In the genomic region with DNA sequence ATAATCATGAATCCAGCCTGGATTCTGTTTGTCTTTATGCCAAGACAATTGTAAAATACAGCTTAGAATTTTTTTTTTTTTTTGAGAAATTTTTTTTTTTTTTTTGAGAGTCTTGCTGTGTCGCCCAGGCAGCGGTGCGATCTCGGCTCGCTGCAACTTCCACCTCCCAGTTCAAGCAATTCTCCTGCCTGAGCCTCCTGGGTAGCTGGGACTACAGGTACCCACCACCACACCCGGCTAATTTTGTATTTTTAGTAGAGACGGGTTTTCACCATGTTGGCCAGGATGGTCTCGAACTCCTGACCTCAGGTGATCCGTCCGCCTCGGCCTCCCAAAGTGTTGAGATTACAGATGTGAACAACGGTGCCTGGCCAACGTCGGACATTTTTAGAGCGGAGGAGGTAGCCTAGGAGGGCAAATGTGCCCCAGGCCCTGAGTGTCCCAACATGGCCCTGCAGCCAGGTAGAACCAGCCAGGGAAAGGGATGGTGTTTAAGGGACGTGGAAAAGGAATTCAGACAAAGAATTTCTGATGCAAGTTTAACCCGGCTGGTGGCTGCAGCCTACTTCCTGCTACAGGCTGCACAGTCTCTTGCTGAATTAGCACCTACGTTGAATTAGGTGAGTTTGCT, we compare ENCODE assay signal across 24 cellular contexts.
DNase-seq lines count a peak whose midpoint lies in the region; ATAC-seq, FAIRE-seq and TF ChIP-seq lines count a peak whose summit lies in the region.
"Had no signal": no experiment of that assay in that cellular context is flagged by ENCODE, and none has a peak within 500 bp of the region (broad histone marks: within the 10 kb centered on the region; RNA-seq: fewer than 3 reads in every experiment).

No MANE protein-coding gene starts in this region.

- H4K12ac ChIP-seq in trophoblast cell (ENCODE audit: low read depth, low read length) = no peak overlapping the region

- no peak overlapping the region for H3K4me3 Mint-ChIP-seq in chondrocyte (ENCODE audit: unreplicated experiment)

- H2AFZ ChIP-seq in trophoblast cell (ENCODE audit: insufficient read depth, low read length, poor library complexity) = peak overlapping the region; percentile 32
- H2AFZ ChIP-seq: hepatocyte had no signal

- peaks cover 0 to 59% (median 36%) of the 10 kb centered on the region in 11 experiments; a peak in 14 of 22 replicates for H4K20me1 ChIP-seq in BLaER1 treated with 17β-estradiol and CSF1 and Interleukin-3, amounts not matched to agents 10 nM and 100 nM

- H3K36me3 Mint-ChIP-seq in chondrocyte (ENCODE audit: low read depth) = no peaks in the 10 kb centered on the region

- peaks cover under 1% of the 10 kb centered on the region for H3K79me2 ChIP-seq in trophoblast cell (ENCODE audit: control insufficient read depth, insufficient read depth, low read length, poor library complexity)
- H3K79me2 ChIP-seq: hepatocyte had no signal

- DNase-seq in GM12892 (ENCODE audit: insufficient read length) = no peak
- peak; percentile 32 for DNase-seq in chondrocyte (ENCODE audit: low spot score)
- peak; percentile 96 to 97 for DNase-seq in trophoblast cell
- no peak for DNase-seq in NCI-H1105 (lab: John Stamatoyannopoulos, UW)
- no peak for DNase-seq in SHP77 (lab: John Stamatoyannopoulos, UW)
- DNase-seq: activated CD4-positive, alpha-beta T cell treated with anti-CD3 and anti-CD28 coated beads, Interleukin-2, amount 50 U/mL, for 4 hours; activated gamma-delta T cell; caudate nucleus; foreskin fibroblast; IMR-90; MM.1S; NCI-H2029; NCI-H446; ovary; SK-N-SH; stimulated activated naive CD8-positive, alpha-beta T cell treated with anti-CD3 and anti-CD28 coated beads, Interleukin-15, Interleukin-2, amounts not matched to agents 100 U/mL and 50 U/mL, for 24 hours; transverse colon had no signal

- H3K9ac ChIP-seq in BLaER1 treated with 17β-estradiol and CSF1 and Interleukin-3, amounts not matched to agents 10 nM and 100 nM = peak overlapping the region in 7 of 11 experiments; percentile 17 to 69 (median 57); a peak in 10 of 22 replicates
- H3K9ac ChIP-seq in trophoblast cell (ENCODE audit: low read length) = no peak overlapping the region
- H3K9ac ChIP-seq: SK-N-SH had no signal

- 0 out of 20 replicates have a peak overlapping the region, but pooled peaks of 1 of the 10 experiments have one; percentile 27 for H3K4me3 ChIP-seq in BLaER1 treated with 17β-estradiol and CSF1 and Interleukin-3, amounts not matched to agents 10 nM and 100 nM
- no peak overlapping the region for H3K4me3 ChIP-seq in trophoblast cell (ENCODE audit: low read depth, low read length)
- H3K4me3 ChIP-seq: hepatocyte, ovary, transverse colon had no signal

- H4K91ac ChIP-seq in trophoblast cell (ENCODE audit: low read depth, low read length) = peak overlapping the region; percentile 36

- peak overlapping the region; percentile 73 to 100 (median 95) for H3K4me2 ChIP-seq in BLaER1 treated with 17β-estradiol and CSF1 and Interleukin-3, amounts not matched to agents 10 nM and 100 nM
- no peak overlapping the region for H3K4me2 ChIP-seq in trophoblast cell (ENCODE audit: low read length)
- H3K4me2 ChIP-seq: hepatocyte, SK-N-SH had no signal

- H2BK5ac ChIP-seq in trophoblast cell (ENCODE audit: low read depth, low read length, poor library complexity) = no peak overlapping the region

- no peak overlapping the region for H3K4ac ChIP-seq in trophoblast cell (ENCODE audit: low read depth, low read length)

- H3K36me3 ChIP-seq in BLaER1 treated with 17β-estradiol and CSF1 and Interleukin-3, amounts not matched to agents 10 nM and 100 nM = peaks cover 0 to 13% (median 0%) of the 10 kb centered on the region in 11 experiments; a peak in 8 of 22 replicates
- no peaks in the 10 kb centered on the region for H3K36me3 ChIP-seq in trophoblast cell (ENCODE audit: control insufficient read depth in 1 of 2, insufficient read depth in 2 of 2, low read length in 2 of 2)
- H3K36me3 ChIP-seq: ovary, transverse colon had no signal

- H2BK12ac ChIP-seq in trophoblast cell (ENCODE audit: low read length) = no peak overlapping the region

- no peaks in the 10 kb centered on the region for H3K27me3 Mint-ChIP-seq in chondrocyte (ENCODE audit: low read depth)

- peak overlapping the region; percentile 84 for H3K27ac Mint-ChIP-seq in chondrocyte (ENCODE audit: unreplicated experiment)

- peaks cover 9 to 12% (median 10%) of the 10 kb centered on the region in 11 experiments; a peak in 21 of 22 replicates for H3K9me3 ChIP-seq in BLaER1 treated with 17β-estradiol and CSF1 and Interleukin-3, amounts not matched to agents 10 nM and 100 nM (replicated peaks in 1 of 11)
- H3K9me3 ChIP-seq in trophoblast cell (ENCODE audit: insufficient read depth, low read depth, low read length) = peaks cover 4% of the 10 kb centered on the region
- H3K9me3 ChIP-seq: ovary, SK-N-SH, transverse colon had no signal

- H3K23ac ChIP-seq in trophoblast cell (ENCODE audit: low read length) = no peak overlapping the region

- no peak for TF ChIP-seq POLR2A in GM12892 (IDR thresholded peaks at IDR 0.05; ENCODE audit: low read depth, low read length)

- H3K9me3 Mint-ChIP-seq in chondrocyte (ENCODE audit: low read depth) = no peaks in the 10 kb centered on the region

- H2AK5ac ChIP-seq in trophoblast cell (ENCODE audit: low read length) = no peak overlapping the region

- no CpG with 5 or more reads among the region's 18 CpGs for WGBS in trophoblast cell (ENCODE audit: extremely low coverage, insufficient coverage, insufficient read length)

- peaks cover 15% of the 10 kb centered on the region for H3K79me1 ChIP-seq in trophoblast cell (ENCODE audit: low read length)

- no peak overlapping the region for H3K14ac ChIP-seq in trophoblast cell (ENCODE audit: low read length)

- peak; percentile 42 for FAIRE-seq in GM12892 (lab: Jason Lieb, UNC)
- FAIRE-seq: RCC 7860 had no signal

- H3K27ac ChIP-seq in BLaER1 treated with 17β-estradiol and CSF1 and Interleukin-3, amounts not matched to agents 10 nM and 100 nM = peak overlapping the region in 4 of 11 experiments; percentile 89 to 93 (median 90); a peak in 8 of 22 replicates
- H3K27ac ChIP-seq in trophoblast cell (ENCODE audit: low read depth, low read length) = peak overlapping the region; percentile 64
- H3K27ac ChIP-seq: epithelial cell of prostate, hepatocyte, HL-60, ovary, transverse colon, VCaP had no signal

- no peak overlapping the region for H4K8ac ChIP-seq in trophoblast cell (ENCODE audit: low read depth, low read length)

- no peak for ATAC-seq in HG03442 (IDR thresholded peaks at IDR 0.05; ENCODE audit: unreplicated experiment)
- ATAC-seq: stimulated activated naive CD8-positive, alpha-beta T cell treated with anti-CD3 and anti-CD28 coated beads, Interleukin-15, Interleukin-2, amounts not matched to agents 100 U/mL and 50 U/mL, for 24 hours had no signal

- peaks cover 69 to 99% (median 85%) of the 10 kb centered on the region in 10 experiments for H3K4me1 ChIP-seq in BLaER1 treated with 17β-estradiol and CSF1 and Interleukin-3, amounts not matched to agents 10 nM and 100 nM
- H3K4me1 ChIP-seq in trophoblast cell (ENCODE audit: control insufficient read depth in 1 of 2, insufficient read depth in 2 of 2, low read length in 2 of 2) = peaks cover 10 to 15% of the 10 kb centered on the region in 2 experiments

- peaks cover 51% of the 10 kb centered on the region for H3K4me1 Mint-ChIP-seq in chondrocyte (ENCODE audit: low read depth)

- no peaks in the 10 kb centered on the region for H3K27me3 ChIP-seq in BLaER1 treated with 17β-estradiol and CSF1 and Interleukin-3, amounts not matched to agents 10 nM and 100 nM
- no peaks in the 10 kb centered on the region for H3K27me3 ChIP-seq in trophoblast cell (ENCODE audit: insufficient read depth, low read length)
- H3K27me3 ChIP-seq: hepatocyte, ovary, transverse colon had no signal

- no peak overlapping the region for H3K18ac ChIP-seq in trophoblast cell (ENCODE audit: low read length)

- peak overlapping the region; percentile 36 for H2BK120ac ChIP-seq in trophoblast cell (ENCODE audit: insufficient read depth, low read length, poor library complexity)

- TF ChIP-seq CTCF in chondrocyte (IDR thresholded peaks at IDR 0.05) = no peak

Comparison
In these comparisons a context has a peak if more than half of its experiments do, and no peak if none do; other contexts are left out.
1. DNase-seq: peak in chondrocyte (single experiment) and trophoblast cell (2 of 2); none in GM12892 (single experiment), NCI-H1105 (single experiment) and SHP77 (0 of 2).